ENCODE assay signal across 8 cellular contexts in genomic region chr18:3297025-3297984, GRCh38. TPM values are rescaled to one million over a fixed set of nuclear protein-coding genes. Genes with fewer than 3 reads are reported as not detected.
DNase-seq lines count a peak whose midpoint lies in the region; ATAC-seq and TF ChIP-seq lines count a peak whose summit lies in the region.

No MANE protein-coding gene starts in this region.

- intact Hi-C loops in CD4-positive, alpha-beta memory T cell (cut with micrococcal nuclease) = loop anchor here (1.0 to 2.0 kb wide), 4 partner anchors 37 to 297 kb away; partner anchors contain the start of gene MYL12A
- intact Hi-C loops in activated T-helper 2 cell treated with anti-CD3 and anti-CD28 coated beads, Interferon-gamma antibody, Interleukin-2, Interleukin-4, amounts not matched to agents 10 μg/mL and 5 μg/mL and 100 μg/mL, durations not matched to agents 14 hours and 24 hours and 36 hours (cut with micrococcal nuclease) = loop anchor here (1.0 to 5.0 kb wide), 6 partner anchors 8 to 370 kb away; partner anchors contain the start of gene MYL12B

- H3K4me1 ChIP-seq in CD4-positive, alpha-beta memory T cell (ENCODE audit: insufficient read depth, low read length) = peaks cover 9% of the 10 kb centered on the region
- H3K4me1 ChIP-seq in Peyer's patch = peaks cover 0 to 6% (median 0%) of the 10 kb centered on the region in 4 donors

- no peaks in the 10 kb centered on the region for H3K27me3 ChIP-seq in CD4-positive, alpha-beta memory T cell (ENCODE audit: insufficient read depth, low read length)
- H3K27me3 ChIP-seq in Peyer's patch = no peaks in the 10 kb centered on the region

- TF ChIP-seq CTCF in Peyer's patch (IDR thresholded peaks at IDR 0.05) (peak; percentile 54 to 76 (median 68)), fibroblast of villous mesenchyme (IDR thresholded peaks at IDR 0.05; ENCODE audit: insufficient read depth, low read depth, low read length) (peak; percentile 44), neural crest cell (conservative IDR thresholded peaks at IDR 0.05) (peak; percentile 94)

- peaks cover 0 to 5% (median 2%) of the 10 kb centered on the region in 8 donors for H3K9me3 Mint-ChIP-seq in CD4-positive, alpha-beta memory T cell
- no peaks in the 10 kb centered on the region for H3K9me3 Mint-ChIP-seq in activated T-helper 2 cell treated with anti-CD3 and anti-CD28 coated beads, Interferon-gamma antibody, Interleukin-2, Interleukin-4, amounts not matched to agents 10 μg/mL and 5 μg/mL and 100 μg/mL, durations not matched to agents 14 hours and 24 hours and 36 hours
- H3K9me3 Mint-ChIP-seq in neural crest cell = peaks cover 5% of the 10 kb centered on the region
- peaks cover 0 to 4% of the 10 kb centered on the region in 2 donors for H3K9me3 Mint-ChIP-seq in stimulated activated naive CD8-positive, alpha-beta T cell treated with anti-CD3 and anti-CD28 coated beads, Interleukin-15, amount 100 ng/mL, for 72 hours

- peaks cover 8 to 13% of the 10 kb centered on the region in 2 donors for H3K27me3 Mint-ChIP-seq in CD4-positive, alpha-beta memory T cell
- peaks cover 35% of the 10 kb centered on the region for H3K27me3 Mint-ChIP-seq in activated T-helper 2 cell treated with anti-CD3 and anti-CD28 coated beads, Interferon-gamma antibody, Interleukin-2, Interleukin-4, amounts not matched to agents 10 μg/mL and 5 μg/mL and 100 μg/mL, durations not matched to agents 14 hours and 24 hours and 36 hours (ENCODE audit: low read depth)
- H3K27me3 Mint-ChIP-seq in neural crest cell (ENCODE audit: low read depth) = no peaks in the 10 kb centered on the region
- peaks cover 31% of the 10 kb centered on the region for H3K27me3 Mint-ChIP-seq in stimulated activated naive CD8-positive, alpha-beta T cell treated with anti-CD3 and anti-CD28 coated beads, Interleukin-15, amount 100 ng/mL, for 72 hours

- no peaks in the 10 kb centered on the region for H3K9me3 ChIP-seq in CD4-positive, alpha-beta memory T cell (ENCODE audit: control insufficient read depth in 1 of 2, low read length in 2 of 2)
- H3K9me3 ChIP-seq in Peyer's patch = no peaks in the 10 kb centered on the region

- POLR2A ChIA-PET in CD4-positive, alpha-beta memory T cell (lab: Charles Lee; ENCODE audit: partially characterized antibody) = interaction anchor here (0.6 to 3.3 kb wide), 21 partner anchors 13 to 658 kb away, joined by 3 to 35 read pairs (median 4); partner anchors contain the start of genes MYL12A, MYL12B and TGIF1

- peak overlapping the region; percentile 91 to 98 (median 94) for H3K4me3 Mint-ChIP-seq in CD4-positive, alpha-beta memory T cell
- H3K4me3 Mint-ChIP-seq in activated T-helper 2 cell treated with anti-CD3 and anti-CD28 coated beads, Interferon-gamma antibody, Interleukin-2, Interleukin-4, amounts not matched to agents 10 μg/mL and 5 μg/mL and 100 μg/mL, durations not matched to agents 14 hours and 24 hours and 36 hours (ENCODE audit: low read depth) = peak overlapping the region; percentile 87
- H3K4me3 Mint-ChIP-seq in neural crest cell = peak overlapping the region; percentile 98
- peak overlapping the region; percentile 96 to 98 for H3K4me3 Mint-ChIP-seq in stimulated activated naive CD8-positive, alpha-beta T cell treated with anti-CD3 and anti-CD28 coated beads, Interleukin-15, amount 100 ng/mL, for 72 hours

- TF ChIP-seq POLR2A in Peyer's patch (IDR thresholded peaks at IDR 0.05) = peak in 1 of 2 donors; percentile 23

- H3K36me3 ChIP-seq in CD4-positive, alpha-beta memory T cell (ENCODE audit: insufficient read depth, low read length) = no peaks in the 10 kb centered on the region
- no peaks in the 10 kb centered on the region for H3K36me3 ChIP-seq in Peyer's patch

- H3K4me1 Mint-ChIP-seq in CD4-positive, alpha-beta memory T cell = peaks cover 2 to 15% (median 10%) of the 10 kb centered on the region in 4 donors
- peaks cover 7% of the 10 kb centered on the region for H3K4me1 Mint-ChIP-seq in activated T-helper 2 cell treated with anti-CD3 and anti-CD28 coated beads, Interferon-gamma antibody, Interleukin-2, Interleukin-4, amounts not matched to agents 10 μg/mL and 5 μg/mL and 100 μg/mL, durations not matched to agents 14 hours and 24 hours and 36 hours (ENCODE audit: low read depth)
- peaks cover 11% of the 10 kb centered on the region for H3K4me1 Mint-ChIP-seq in neural crest cell
- peaks cover 17% of the 10 kb centered on the region for H3K4me1 Mint-ChIP-seq in stimulated activated naive CD8-positive, alpha-beta T cell treated with anti-CD3 and anti-CD28 coated beads, Interleukin-15, amount 100 ng/mL, for 72 hours

- peak overlapping the region; percentile 71 to 86 for H3K4me3 ChIP-seq in CD4-positive, alpha-beta memory T cell (ENCODE audit: low read length in 2 of 2)
- H3K4me3 ChIP-seq in Peyer's patch = peak overlapping the region; percentile 58 to 72 (median 64)
- peak overlapping the region; percentile 60 for H3K4me3 ChIP-seq in fibroblast of villous mesenchyme (ENCODE audit: low read depth, low read length)

- ATAC-seq in GM19452 (IDR thresholded peaks at IDR 0.05; ENCODE audit: unreplicated experiment) (peak; percentile 99), HG03571 (IDR thresholded peaks at IDR 0.05; ENCODE audit: unreplicated experiment) (peak; percentile 97)
- peak; percentile 99 for ATAC-seq in stimulated activated naive CD8-positive, alpha-beta T cell treated with anti-CD3 and anti-CD28 coated beads, Interleukin-15, amount 100 ng/mL, for 72 hours

- DNase-seq in CD4-positive, alpha-beta memory T cell = peak; percentile 88 to 95 (median 90)
- DNase-seq in Peyer's patch = peak; percentile 90 to 97 (median 94)
- peak; percentile 91 for DNase-seq in activated T-helper 2 cell treated with anti-CD3 and anti-CD28 coated beads, Interferon-gamma antibody, Interleukin-2, Interleukin-4, amounts not matched to agents 10 μg/mL and 5 μg/mL and 100 μg/mL, durations not matched to agents 14 hours and 24 hours and 36 hours (ENCODE audit: low spot score)
- DNase-seq in fibroblast of villous mesenchyme (ENCODE audit: low read depth) = peak; percentile 72
- DNase-seq in neural crest cell (ENCODE audit: low read depth, low spot score) = peak; percentile 84
- DNase-seq in stimulated activated naive CD8-positive, alpha-beta T cell treated with anti-CD3 and anti-CD28 coated beads, Interleukin-15, amount 100 ng/mL, for 72 hours = peak; percentile 90 to 94

- H3K36me3 Mint-ChIP-seq in CD4-positive, alpha-beta memory T cell = peaks cover 0 to 5% of the 10 kb centered on the region in 2 donors
- H3K36me3 Mint-ChIP-seq in activated T-helper 2 cell treated with anti-CD3 and anti-CD28 coated beads, Interferon-gamma antibody, Interleukin-2, Interleukin-4, amounts not matched to agents 10 μg/mL and 5 μg/mL and 100 μg/mL, durations not matched to agents 14 hours and 24 hours and 36 hours (ENCODE audit: low read depth) = no peaks in the 10 kb centered on the region
- H3K36me3 Mint-ChIP-seq in neural crest cell (ENCODE audit: low read depth) = peaks cover 6% of the 10 kb centered on the region

- H3K27ac Mint-ChIP-seq in CD4-positive, alpha-beta memory T cell = peak overlapping the region; percentile 51 to 96 (median 90)
- H3K27ac Mint-ChIP-seq in activated T-helper 2 cell treated with anti-CD3 and anti-CD28 coated beads, Interferon-gamma antibody, Interleukin-2, Interleukin-4, amounts not matched to agents 10 μg/mL and 5 μg/mL and 100 μg/mL, durations not matched to agents 14 hours and 24 hours and 36 hours = peak overlapping the region; percentile 59
- H3K27ac Mint-ChIP-seq in neural crest cell (ENCODE audit: unreplicated experiment) = peak overlapping the region; percentile 90
- peak overlapping the region; percentile 83 to 87 for H3K27ac Mint-ChIP-seq in stimulated activated naive CD8-positive, alpha-beta T cell treated with anti-CD3 and anti-CD28 coated beads, Interleukin-15, amount 100 ng/mL, for 72 hours

- H3K27ac ChIP-seq in CD4-positive, alpha-beta memory T cell (ENCODE audit: low read depth, low read length) = peak overlapping the region; percentile 44
- peak overlapping the region; percentile 37 to 81 (median 69) for H3K27ac ChIP-seq in Peyer's patch

- CTCF ChIA-PET in CD4-positive, alpha-beta memory T cell (lab: Charles Lee; ENCODE audit: partially characterized antibody) = interaction anchor here (0.6 to 6.6 kb wide), 55 partner anchors 9 to 484 kb away, joined by 3 to 72 read pairs (median 4); partner anchors contain the start of gene MYL12A

RNA-seq across cellular contexts. Expression of gene MYL12B, which starts 35.4 kb away (rescaled TPM):
- 100 to 1,000 TPM; 199 to 219 TPM for total RNA-seq in CD4-positive, alpha-beta memory T cell
- 1,000 to 10,000 TPM in 1 of 2 donors, 100 to 1,000 TPM in 1; 962 to 1,169 TPM for polyA plus RNA-seq in CD4-positive, alpha-beta memory T cell
- total RNA-seq in Peyer's patch = 100 to 1,000 TPM; 246 to 511 (median 369) TPM
- 243 and 245 TPM in 2 replicates for total RNA-seq in activated T-helper 2 cell treated with anti-CD3 and anti-CD28 coated beads, Interferon-gamma antibody, Interleukin-2, Interleukin-4, amounts not matched to agents 10 μg/mL and 5 μg/mL and 100 μg/mL, durations not matched to agents 14 hours and 24 hours and 36 hours
- 330 and 426 TPM in 2 replicates for total RNA-seq in fibroblast of villous mesenchyme
- total RNA-seq in neural crest cell = 89.6 and 95.1 TPM in 2 replicates

RNA-seq across cellular contexts. Expression of gene MYL12A, which starts 49.7 kb away (rescaled TPM):
- total RNA-seq in CD4-positive, alpha-beta memory T cell = 100 to 1,000 TPM; 477 to 489 TPM
- polyA plus RNA-seq in CD4-positive, alpha-beta memory T cell = 1,000 to 10,000 TPM; 2,683 to 3,569 TPM
- total RNA-seq in Peyer's patch (100 to 1,000 TPM; 256 to 401 (median 312) TPM), fibroblast of villous mesenchyme (861 and 1,222 TPM in 2 replicates), neural crest cell (165 TPM in 2 replicates)
- total RNA-seq in activated T-helper 2 cell treated with anti-CD3 and anti-CD28 coated beads, Interferon-gamma antibody, Interleukin-2, Interleukin-4, amounts not matched to agents 10 μg/mL and 5 μg/mL and 100 μg/mL, durations not matched to agents 14 hours and 24 hours and 36 hours = 396 and 397 TPM in 2 replicates

Comparison
In these comparisons a context has a peak if more than half of its experiments do, and no peak if none do; other contexts are left out.
1. Peak in every context shown above with its lines: DNase-seq, ATAC-seq, H3K4me3 ChIP-seq and H3K27ac ChIP-seq.
2. CTCF ChIP-seq: peak in every context shown above with its lines; median percentile 94 in neural crest cell; 68 in Peyer's patch; 44 in fibroblast of villous mesenchyme.